Comparison of ENCODE assay signal across 12 cellular contexts in genomic region chr11:46590740-46591606, GRCh38. TPM values are rescaled to one million over a fixed set of nuclear protein-coding genes. Genes with fewer than 3 reads are reported as not detected.
DNase-seq lines count a peak whose midpoint lies in the region; TF ChIP-seq lines count a peak whose summit lies in the region.
"Had no signal": no experiment of that assay in that cellular context is flagged by ENCODE, and none has a peak within 500 bp of the region (broad histone marks: within the 10 kb centered on the region; RNA-seq: fewer than 3 reads in every experiment).

No MANE protein-coding gene starts in this region.

- H3K27ac Mint-ChIP-seq in activated CD4-positive, alpha-beta T cell treated with anti-CD3 and anti-CD28 coated beads, Interleukin-2, amount 10 ng/mL, durations not matched to agents 7 days and 5 days: no peak overlapping the region
- H3K27ac Mint-ChIP-seq: activated naive CD4-positive, alpha-beta T cell treated with anti-CD3 and anti-CD28 coated beads for 36 hours had no signal

- H3K4me2 ChIP-seq in SU-DHL-6 (ENCODE audit: low read depth, low read length, poor library complexity, severe bottlenecking): peak overlapping the region; percentile 6

- POLR2A ChIA-PET in activated CD4-positive, alpha-beta T cell treated with anti-CD3 and anti-CD28 coated beads, Interleukin-2, amount 10 ng/mL, durations not matched to agents 7 days and 5 days (lab: Charles Lee): no interaction called here

- no peak overlapping the region for H3K9ac ChIP-seq in SU-DHL-6 (ENCODE audit: low read length)

- no peak for DNase-seq in activated CD4-positive, alpha-beta T cell treated with anti-CD3 and anti-CD28 coated beads, Interleukin-2, amount 10 ng/mL, durations not matched to agents 7 days and 5 days
- DNase-seq in activated CD4-positive, alpha-beta T cell treated with anti-CD3 and anti-CD28 coated beads for 4 hours: no peak
- DNase-seq in fibroblast of villous mesenchyme (ENCODE audit: low read depth): no peak
- DNase-seq in stomach: no peak
- no peak for DNase-seq in stimulated activated naive CD4-positive, alpha-beta T cell treated with Interleukin-2 at 50 U/mL for 16 hours (lab: John Stamatoyannopoulos, UW)
- DNase-seq in activated CD8-positive, alpha-beta memory T cell treated with anti-CD3 and anti-CD28 coated beads, Interleukin-2, amount 50 U/mL, for 4 hours: no peak
- DNase-seq in NCI-H524 treated with DMSO at 0.1 percent for 48 hours (lab: John Stamatoyannopoulos, UW): no peak
- DNase-seq: activated naive CD4-positive, alpha-beta T cell treated with anti-CD3 and anti-CD28 coated beads for 36 hours; NCI-H446; right cardiac atrium had no signal

- TF ChIP-seq POLR2A in stomach (IDR thresholded peaks at IDR 0.05): no peak

- peaks cover 52% of the 10 kb centered on the region for H3K4me1 Mint-ChIP-seq in activated CD4-positive, alpha-beta T cell treated with anti-CD3 and anti-CD28 coated beads, Interleukin-2, amount 10 ng/mL, durations not matched to agents 7 days and 5 days

- peaks cover 4% of the 10 kb centered on the region for H3K9me3 Mint-ChIP-seq in activated CD4-positive, alpha-beta T cell treated with anti-CD3 and anti-CD28 coated beads, Interleukin-2, amount 10 ng/mL, durations not matched to agents 7 days and 5 days
- H3K9me3 Mint-ChIP-seq: activated naive CD4-positive, alpha-beta T cell treated with anti-CD3 and anti-CD28 coated beads for 36 hours had no signal

- 36 to 54% (median 48%) methylated on average over 11 of the region's 11 CpGs for WGBS in stomach, 5 donors

- peak overlapping the region; percentile 19 for H3K4me3 Mint-ChIP-seq in activated CD4-positive, alpha-beta T cell treated with anti-CD3 and anti-CD28 coated beads, Interleukin-2, amount 10 ng/mL, durations not matched to agents 7 days and 5 days
- H3K4me3 Mint-ChIP-seq: activated naive CD4-positive, alpha-beta T cell treated with anti-CD3 and anti-CD28 coated beads for 36 hours had no signal

- H3K9me2 ChIP-seq in SU-DHL-6 (replicated peaks; ENCODE audit: insufficient read depth, low read length): no peaks in the 10 kb centered on the region

- intact Hi-C loops in stomach (cut with DNase I; ENCODE audit: low total_unique reads): no loop called here

- TF ChIP-seq CTCF in SU-DHL-6 (IDR thresholded peaks at IDR 0.05; ENCODE audit: insufficient read depth, low read length, poor library complexity, severe bottlenecking): no peak
- TF ChIP-seq CTCF in fibroblast of villous mesenchyme (IDR thresholded peaks at IDR 0.05; ENCODE audit: insufficient read depth, low read depth, low read length): no peak
- no peak for TF ChIP-seq CTCF in stomach (IDR thresholded peaks at IDR 0.05)

- H3K27ac ChIP-seq in SU-DHL-6 (ENCODE audit: low read depth, low read length): no peak overlapping the region
- H3K27ac ChIP-seq in stomach: peak overlapping the region; percentile 12 to 68 (median 25)
- H3K27ac ChIP-seq: epithelial cell of prostate had no signal

- no peak for TF ChIP-seq EP300 in stomach (IDR thresholded peaks at IDR 0.05)

- H3K27me3 ChIP-seq in SU-DHL-6 (ENCODE audit: low read length) (no peaks in the 10 kb centered on the region), stomach (no peaks in the 10 kb centered on the region)

- peaks cover 9% of the 10 kb centered on the region; the same call in 1 of the 2 replicates for H3F3A ChIP-seq in SU-DHL-6 (ENCODE audit: insufficient read depth)

- H3K4me3 ChIP-seq in SU-DHL-6 (ENCODE audit: insufficient read depth, low read length, poor library complexity, severe bottlenecking) (no peak overlapping the region), fibroblast of villous mesenchyme (ENCODE audit: low read depth, low read length) (peak overlapping the region; percentile 12), stomach (peak overlapping the region in 2 of 4 donors; percentile 9 to 97)

- H3K4me1 ChIP-seq in stomach: peaks cover 38 to 71% (median 54%) of the 10 kb centered on the region in 4 donors

- H3K9me3 ChIP-seq in SU-DHL-6 (ENCODE audit: insufficient read depth, low read length) (no peaks in the 10 kb centered on the region), stomach (no peaks in the 10 kb centered on the region)

- peaks cover 27% of the 10 kb centered on the region for H3K36me3 Mint-ChIP-seq in activated CD4-positive, alpha-beta T cell treated with anti-CD3 and anti-CD28 coated beads, Interleukin-2, amount 10 ng/mL, durations not matched to agents 7 days and 5 days (ENCODE audit: low read depth)

- H3K27me3 Mint-ChIP-seq in activated CD4-positive, alpha-beta T cell treated with anti-CD3 and anti-CD28 coated beads, Interleukin-2, amount 10 ng/mL, durations not matched to agents 7 days and 5 days: no peaks in the 10 kb centered on the region

- no peak overlapping the region for H2AFZ ChIP-seq in SU-DHL-6 (ENCODE audit: low read depth, low read length, severe bottlenecking)

- CTCF ChIA-PET in activated CD4-positive, alpha-beta T cell treated with anti-CD3 and anti-CD28 coated beads, Interleukin-2, amount 10 ng/mL, durations not matched to agents 7 days and 5 days (lab: Charles Lee): interaction anchor here (0.5 to 2.3 kb wide), 5 partner anchors 30 to 714 kb away, joined by 3 to 8 read pairs (median 4); no protein-coding TSS in a partner anchor

- no peaks in the 10 kb centered on the region for H3K36me3 ChIP-seq in SU-DHL-6 (ENCODE audit: low read length)
- no peaks in the 10 kb centered on the region for H3K36me3 ChIP-seq in stomach

- H4K20me1 ChIP-seq in SU-DHL-6 (ENCODE audit: low read depth, low read length): no peaks in the 10 kb centered on the region

- H3K79me2 ChIP-seq in SU-DHL-6 (ENCODE audit: insufficient read depth, low read length): peaks cover 77% of the 10 kb centered on the region

RNA-seq across cellular contexts. Expression of gene AMBRA1, which starts 2.9 kb away (rescaled TPM):
- total RNA-seq in activated CD4-positive, alpha-beta T cell treated with anti-CD3 and anti-CD28 coated beads, Interleukin-2, amount 10 ng/mL, durations not matched to agents 7 days and 5 days: 10 to 100 TPM; 38.4 to 40.0 TPM
- total RNA-seq in fibroblast of villous mesenchyme (21.9 and 23.7 TPM in 2 replicates), stomach (10 to 100 TPM; 22.3 to 59.4 (median 37.3) TPM)
- 1 to 10 TPM; 4.6 to 7.3 (median 4.7) TPM for polyA plus RNA-seq in stomach

RNA-seq across cellular contexts. Expression of gene HARBI1, which starts 26.1 kb away (rescaled TPM):
- 1 to 10 TPM; 6.3 to 6.6 TPM for total RNA-seq in activated CD4-positive, alpha-beta T cell treated with anti-CD3 and anti-CD28 coated beads, Interleukin-2, amount 10 ng/mL, durations not matched to agents 7 days and 5 days
- total RNA-seq in fibroblast of villous mesenchyme: 4.8 and 5.6 TPM in 2 replicates
- 1 to 10 TPM in 2 of 5 donors, not detected in 3; 1.0 to 3.7 TPM for total RNA-seq in stomach
- polyA plus RNA-seq in stomach: 1 to 10 TPM; 1.3 to 4.0 (median 2.3) TPM

RNA-seq across cellular contexts. Expression of gene ATG13, which starts 26.4 kb away (rescaled TPM):
- total RNA-seq in activated CD4-positive, alpha-beta T cell treated with anti-CD3 and anti-CD28 coated beads, Interleukin-2, amount 10 ng/mL, durations not matched to agents 7 days and 5 days: 10 to 100 TPM; 56.8 to 62.1 TPM
- total RNA-seq in fibroblast of villous mesenchyme (45.4 and 49.7 TPM in 2 replicates), stomach (100 to 1,000 TPM; 103 to 286 (median 115) TPM)
- polyA plus RNA-seq in stomach: 10 to 100 TPM; 17.3 to 44.5 (median 42.5) TPM
